Comparison of ENCODE assay signal across 12 cellular contexts in the genomic region with DNA sequence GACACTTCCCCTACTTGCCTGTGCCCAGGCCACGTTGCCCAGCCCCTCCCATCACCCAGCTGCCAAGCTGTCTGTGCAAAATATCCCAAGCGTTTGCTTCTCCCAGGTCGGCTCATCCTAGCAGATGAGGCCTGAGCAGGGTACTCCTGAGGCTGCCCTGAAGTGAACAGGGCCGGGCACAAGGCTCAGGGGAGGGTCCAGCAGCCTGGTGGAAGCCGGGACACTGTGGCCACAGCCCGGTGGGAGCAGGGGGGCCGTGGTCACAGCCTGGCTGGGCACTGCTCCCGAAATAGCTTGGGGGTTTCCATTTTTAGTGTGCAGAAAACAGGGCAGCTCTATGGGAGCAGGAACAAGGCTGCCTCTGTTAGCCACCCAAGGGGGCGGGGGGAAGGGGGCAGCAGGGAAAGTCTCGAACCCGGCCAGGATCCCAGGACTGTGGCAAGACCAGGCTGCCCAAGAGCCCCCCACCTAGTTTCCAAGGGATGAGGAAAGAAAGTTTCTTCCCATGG. TPM values are rescaled to one million over a fixed set of nuclear protein-coding genes. Genes with fewer than 3 reads are reported as not detected.
A peak's percentile ranks its signal among the peaks of the same experiment; 100 is the strongest.
DNase-seq lines count a peak whose midpoint lies in the region; ATAC-seq lines count a peak whose summit lies in the region.
"Had no signal": no experiment of that assay in that cellular context is flagged by ENCODE, and none has a peak within 500 bp of the region (broad histone marks: within the 10 kb centered on the region; RNA-seq: fewer than 3 reads in every experiment).

No MANE protein-coding gene starts in this region.

- 7 to 11% methylated on average over 11 of the region's 11 CpGs for WGBS in aorta, 2 donors

- H3K27me3 ChIP-seq in aorta (ENCODE audit: control insufficient read depth in 1 of 2, insufficient read depth in 2 of 2, low read length in 1 of 2): no peaks in the 10 kb centered on the region

- no peaks in the 10 kb centered on the region for H3K4me1 ChIP-seq in aorta (ENCODE audit: control insufficient read depth in 1 of 2, insufficient read depth in 2 of 2, low read length in 2 of 2)

- DNase-seq in DMS 273 (lab: John Stamatoyannopoulos, UW; ENCODE audit: unreplicated experiment) (peak; percentile 32), DMS 273 treated with DMSO at 0.1 percent for 48 hours (lab: John Stamatoyannopoulos, UW) (no peak), left cardiac atrium (peak; percentile 56), nucleus accumbens (lab: John Stamatoyannopoulos, UW) (peak; percentile 44 to 97 (median 90)), aorta (no peak), KBM-7 (no peak), EL (no peak), H4 (ENCODE audit: low spot score) (no peak)
- DNase-seq: activated CD8-positive, alpha-beta memory T cell treated with anti-CD3 and anti-CD28 coated beads, Interleukin-2, amount 50 U/mL, for 4 hours; central memory CD4-positive, alpha-beta T cell; NCI-H526 treated with DMSO at 0.1 percent for 48 hours; stimulated activated naive CD4-positive, alpha-beta T cell treated with Interleukin-2 at 50 U/mL for 16 hours had no signal

- H3K27ac ChIP-seq in aorta (ENCODE audit: low read depth in 1 of 2, low read length in 2 of 2): peak overlapping the region in 1 of 2 donors; percentile 26

- H3K36me3 ChIP-seq in aorta (ENCODE audit: control insufficient read depth in 1 of 2, insufficient read depth in 2 of 2, low read length in 1 of 2): no peaks in the 10 kb centered on the region

- ATAC-seq in left cardiac atrium: peak; percentile 28 to 54
- peak; percentile 45 for ATAC-seq in aorta (ENCODE audit: low FRiP score)

- intact Hi-C loops in left cardiac atrium (cut with DNase I): no loop called here
- intact Hi-C loops in aorta (cut with DNase I): no loop called here

- in situ Hi-C loops in KBM-7 (cut with MboI; ENCODE audit: low pct_unique_long_range_greater_than_20kb, low sequenced_read_pairs): loop anchor here (10.0 kb wide), 1 partner anchor 152 kb away; no protein-coding TSS in a partner anchor

- H3K4me3 ChIP-seq in aorta (ENCODE audit: low read length in 2 of 2): no peak overlapping the region

- no peaks in the 10 kb centered on the region for H3K9me3 ChIP-seq in aorta (ENCODE audit: control insufficient read depth, low read length)

RNA-seq across cellular contexts. Expression of a gene that starts 3.4 kb away (rescaled TPM):
- total RNA-seq in left cardiac atrium: 10 to 100 TPM; 43.3 to 55.0 TPM
- total RNA-seq in aorta: 100 to 1,000 TPM in 1 of 2 donors, 10 to 100 TPM in 1; 69.9 to 115 TPM
- polyA plus RNA-seq in aorta: 100 to 1,000 TPM in 1 of 2 donors, 10 to 100 TPM in 1; 26.3 to 235 TPM
- total RNA-seq in H4 (2014; rRNA removed; shearing (Covaris generic)): 4.3 and 9.6 TPM in 2 replicates

RNA-seq across cellular contexts. Expression of a gene that starts 13.5 kb away (rescaled TPM):
- total RNA-seq in left cardiac atrium: 10 to 100 TPM in 1 of 2 donors, 1 to 10 TPM in 1; 7.0 to 10.9 TPM
- 1 to 10 TPM; 6.4 to 6.7 TPM for total RNA-seq in aorta
- polyA plus RNA-seq in aorta: 10 to 100 TPM in 1 of 2 donors, 1 to 10 TPM in 1; 9.5 to 12.7 TPM
- 23.3 and 28.6 TPM in 2 replicates for total RNA-seq in H4 (2014; rRNA removed; shearing (Covaris generic))

RNA-seq across cellular contexts. Expression of a gene that starts 13.6 kb away (rescaled TPM):
- total RNA-seq in left cardiac atrium: 100 to 1,000 TPM; 190 to 238 TPM
- total RNA-seq in aorta: 100 to 1,000 TPM; 114 to 128 TPM
- 100 to 1,000 TPM; 302 to 686 TPM for polyA plus RNA-seq in aorta
- 502 and 627 TPM in 2 replicates for total RNA-seq in H4 (2014; rRNA removed; shearing (Covaris generic))

RNA-seq across cellular contexts. Expression of a gene that starts 20.1 kb away (rescaled TPM):
- total RNA-seq in left cardiac atrium (1 to 10 TPM; 3.9 to 5.7 TPM), aorta (1 to 10 TPM; 5.0 to 6.3 TPM)
- polyA plus RNA-seq in aorta: 1 to 10 TPM; 4.0 to 7.5 TPM
- total RNA-seq in H4 (2014; rRNA removed; shearing (Covaris generic)): 5.3 and 5.7 TPM in 2 replicates

RNA-seq across cellular contexts. Expression of a gene that starts 54.4 kb away (rescaled TPM):
- total RNA-seq in left cardiac atrium (not detected), aorta (not detected)
- not detected for polyA plus RNA-seq in aorta
- total RNA-seq in H4 (2014; rRNA removed; shearing (Covaris generic)): 0.08 TPM in 1 of 2 replicates, not detected in the other

Comparison
In these comparisons a context has a peak if more than half of its experiments do, and no peak if none do; other contexts are left out.
1. DNase-seq: peak in DMS 273 (single experiment), left cardiac atrium (single experiment) and nucleus accumbens (56 of 56); none in DMS 273 treated with DMSO at 0.1 percent for 48 hours (single experiment), aorta (0 of 2), KBM-7 (single experiment), EL (single experiment) and H4 (single experiment).